In genomic region chr20:37282558-37282957, GRCh38 we compare ENCODE assay signal across 14 cellular contexts. TPM values are rescaled to one million over a fixed set of nuclear protein-coding genes. Genes with fewer than 3 reads are reported as not detected.
DNase-seq lines count a peak whose midpoint lies in the region; TF ChIP-seq lines count a peak whose summit lies in the region.
"Had no signal": no experiment of that assay in that cellular context is flagged by ENCODE, and none has a peak within 500 bp of the region (broad histone marks: within the 10 kb centered on the region; RNA-seq: fewer than 3 reads in every experiment).

No MANE protein-coding gene starts in this region.

- no peaks in the 10 kb centered on the region for H3K36me3 Mint-ChIP-seq in mesothelial cell of epicardium

- H3K4me3 ChIP-seq in brain microvascular endothelial cell (ENCODE audit: low read depth, low read length) = no peak overlapping the region
- H3K4me3 ChIP-seq: HAP-1 had no signal

- peaks cover 25% of the 10 kb centered on the region for H3K4me1 Mint-ChIP-seq in mesothelial cell of epicardium
- H3K4me1 Mint-ChIP-seq: central memory CD8-positive, alpha-beta T cell had no signal

- no peaks in the 10 kb centered on the region for H3K9me3 Mint-ChIP-seq in mesothelial cell of epicardium
- H3K9me3 Mint-ChIP-seq: central memory CD8-positive, alpha-beta T cell had no signal

- H3K27me3 ChIP-seq in brain microvascular endothelial cell (replicated peaks) = no peaks in the 10 kb centered on the region

- peak; percentile 41 for DNase-seq in ACHN
- DNase-seq in HT-29 (ENCODE audit: low spot score) = peak; percentile 60
- DNase-seq in brain microvascular endothelial cell = peak; percentile 61
- no peak for DNase-seq in mesothelial cell of epicardium (ENCODE audit: low spot score in 2 of 2, unreplicated experiment in 2 of 2)
- DNase-seq in effector CD8-positive, alpha-beta T cell (lab: John Stamatoyannopoulos, UW) = no peak
- DNase-seq in NCI-H226 = no peak
- no peak for DNase-seq in activated CD8-positive, alpha-beta memory T cell treated with anti-CD3 and anti-CD28 coated beads, Interleukin-2, amount 50 U/mL, for 4 hours
- DNase-seq in NCI-H2196 treated with DMSO at 0.1 percent for 48 hours (lab: John Stamatoyannopoulos, UW; ENCODE audit: unreplicated experiment) = no peak
- DNase-seq: DMS79 treated with DMSO at 0.1 percent for 48 hours; NCI-H1105 treated with DMSO at 0.1 percent for 48 hours; stimulated activated naive CD4-positive, alpha-beta T cell treated with Interleukin-2 at 50 U/mL for 16 hours; T1000 had no signal

- peak overlapping the region; percentile 68 for H3K27ac Mint-ChIP-seq in mesothelial cell of epicardium

- no peaks in the 10 kb centered on the region for H3K36me3 ChIP-seq in brain microvascular endothelial cell (replicated peaks)
- H3K36me3 ChIP-seq: HAP-1 had no signal

- no peaks in the 10 kb centered on the region for H3K27me3 Mint-ChIP-seq in mesothelial cell of epicardium (ENCODE audit: low read depth)

- TF ChIP-seq CTCF in brain microvascular endothelial cell (IDR thresholded peaks at IDR 0.05; ENCODE audit: low read depth, low read length, missing control alignments) (peak; percentile 70), mesothelial cell of epicardium (IDR thresholded peaks at IDR 0.05; ENCODE audit: unreplicated experiment) (no peak)

- no peak overlapping the region for H3K27ac ChIP-seq in brain microvascular endothelial cell

- no peak overlapping the region for H3K4me3 Mint-ChIP-seq in mesothelial cell of epicardium
- H3K4me3 Mint-ChIP-seq: central memory CD8-positive, alpha-beta T cell had no signal

- in situ Hi-C loops in ACHN (cut with HindIII; ENCODE audit: low pct_ligation_motif_present, low pct_unique_long_range_greater_than_20kb, low sequenced_read_pairs) = no loop called here
- in situ Hi-C loops in brain microvascular endothelial cell (cut with HindIII; ENCODE audit: low pct_ligation_motif_present, low sequenced_read_pairs) = no loop called here

RNA-seq across cellular contexts. Expression of gene MANBAL, which starts 6.9 kb away (rescaled TPM):
- 28.0 and 33.1 TPM in 2 replicates for total RNA-seq in HT-29 (2014; rRNA removed; shearing (Covaris generic))
- 40.3 to 44.2 TPM (median 43.0 TPM) in 3 replicates for total RNA-seq in mesothelial cell of epicardium

RNA-seq across cellular contexts. Expression of gene GHRH, which starts 20.9 kb away (rescaled TPM):
- total RNA-seq in HT-29 (2014; rRNA removed; shearing (Covaris generic)) = not detected in 2 replicates
- not detected in 3 replicates for total RNA-seq in mesothelial cell of epicardium

Comparison
In these comparisons a context has a peak if more than half of its experiments do, and no peak if none do; other contexts are left out.
1. DNase-seq: peak in ACHN (single experiment), HT-29 (single experiment) and brain microvascular endothelial cell (single experiment); none in mesothelial cell of epicardium (0 of 2), effector CD8-positive, alpha-beta T cell (single experiment), NCI-H226 (single experiment), activated CD8-positive, alpha-beta memory T cell treated with anti-CD3 and anti-CD28 coated beads, Interleukin-2, amount 50 U/mL, for 4 hours (single experiment) and NCI-H2196 treated with DMSO at 0.1 percent for 48 hours (single experiment).